Comparison of ENCODE assay signal across 10 cellular contexts in genomic region chr19:49565261-49565660, GRCh38. TPM values are rescaled to one million over a fixed set of nuclear protein-coding genes. Genes with fewer than 3 reads are reported as not detected.
DNase-seq lines count a peak whose midpoint lies in the region; ATAC-seq and TF ChIP-seq lines count a peak whose summit lies in the region.
"Had no signal": no experiment of that assay in that cellular context is flagged by ENCODE, and none has a peak within 500 bp of the region (broad histone marks: within the 10 kb centered on the region; RNA-seq: fewer than 3 reads in every experiment).

No MANE protein-coding gene starts in this region.

- CTCF ChIA-PET in activated naive CD4-positive, alpha-beta T cell treated with anti-CD3 and anti-CD28 coated beads for 36 hours (lab: Charles Lee), result interaction anchor here (0.5 to 2.2 kb wide), 7 partner anchors 11 to 116 kb away, joined by 3 to 10 read pairs (median 5); no protein-coding TSS in a partner anchor
- CTCF ChIA-PET in mammary epithelial cell (lab: Charles Lee; ENCODE audit: low non-redundant PET), result no interaction called here

- peaks cover 81% of the 10 kb centered on the region for H3K4me1 Mint-ChIP-seq in activated naive CD4-positive, alpha-beta T cell treated with anti-CD3 and anti-CD28 coated beads for 36 hours (ENCODE audit: low read depth)
- peaks cover 67% of the 10 kb centered on the region for H3K4me1 Mint-ChIP-seq in activated naive CD8-positive, alpha-beta T cell treated with anti-CD3 and anti-CD28 coated beads, Interleukin-2, amount 10 ng/mL, durations not matched to agents 7 days and 5 days
- H3K4me1 Mint-ChIP-seq in stimulated activated naive CD8-positive, alpha-beta T cell treated with anti-CD3 and anti-CD28 coated beads, Interleukin-15, amount 100 ng/mL, for 72 hours, result peaks cover 96% of the 10 kb centered on the region
- peaks cover 12% of the 10 kb centered on the region for H3K4me1 Mint-ChIP-seq in glutamatergic neuron (ENCODE audit: low read depth, unreplicated experiment)

- H3K27ac ChIP-seq in mammary epithelial cell (ENCODE audit: insufficient read depth, low read depth, low read length), result no peak overlapping the region

- H4K20me1 ChIP-seq in mammary epithelial cell (ENCODE audit: insufficient read depth, low read length), result no peaks in the 10 kb centered on the region

- H3K27ac Mint-ChIP-seq in activated naive CD4-positive, alpha-beta T cell treated with anti-CD3 and anti-CD28 coated beads for 36 hours, result peak overlapping the region; percentile 98
- H3K27ac Mint-ChIP-seq in activated naive CD8-positive, alpha-beta T cell treated with anti-CD3 and anti-CD28 coated beads, Interleukin-2, amount 10 ng/mL, durations not matched to agents 7 days and 5 days, result peak overlapping the region; percentile 59
- peak overlapping the region in 1 of 2 donors; percentile 30 for H3K27ac Mint-ChIP-seq in stimulated activated naive CD8-positive, alpha-beta T cell treated with anti-CD3 and anti-CD28 coated beads, Interleukin-15, amount 100 ng/mL, for 72 hours
- H3K27ac Mint-ChIP-seq in glutamatergic neuron (ENCODE audit: unreplicated experiment), result no peak overlapping the region
- H3K27ac Mint-ChIP-seq: nephron progenitor cell had no signal

- intact Hi-C loops in activated naive CD4-positive, alpha-beta T cell treated with anti-CD3 and anti-CD28 coated beads for 36 hours (cut with micrococcal nuclease), result no loop called here
- intact Hi-C loops in left ventricle myocardium superior (cut with micrococcal nuclease) (no loop called here), mammary epithelial cell (cut with micrococcal nuclease) (no loop called here)

- no peak for DNase-seq in activated naive CD4-positive, alpha-beta T cell treated with anti-CD3 and anti-CD28 coated beads for 36 hours
- no peak for DNase-seq in activated naive CD4-positive, alpha-beta T cell treated with Interleukin-2 at 50 U/mL for 16 hours
- DNase-seq in activated naive CD8-positive, alpha-beta T cell treated with anti-CD3 and anti-CD28 coated beads, Interleukin-2, amount 10 ng/mL, durations not matched to agents 7 days and 5 days, result no peak
- peak; percentile 44 for DNase-seq in left ventricle myocardium superior
- DNase-seq in stimulated activated naive CD8-positive, alpha-beta T cell treated with anti-CD3 and anti-CD28 coated beads, Interleukin-15, amount 100 ng/mL, for 72 hours, result no peak
- no peak for DNase-seq in glutamatergic neuron
- DNase-seq in NCI-H2196 treated with DMSO at 0.1 percent for 48 hours (lab: John Stamatoyannopoulos, UW; ENCODE audit: unreplicated experiment), result no peak
- DNase-seq in mammary epithelial cell, result no peak
- DNase-seq: nephron progenitor cell had no signal

- no peaks in the 10 kb centered on the region for H3K9me3 Mint-ChIP-seq in activated naive CD4-positive, alpha-beta T cell treated with anti-CD3 and anti-CD28 coated beads for 36 hours
- H3K9me3 Mint-ChIP-seq in activated naive CD8-positive, alpha-beta T cell treated with anti-CD3 and anti-CD28 coated beads, Interleukin-2, amount 10 ng/mL, durations not matched to agents 7 days and 5 days, result no peaks in the 10 kb centered on the region
- peaks cover 0 to 9% of the 10 kb centered on the region in 2 donors for H3K9me3 Mint-ChIP-seq in stimulated activated naive CD8-positive, alpha-beta T cell treated with anti-CD3 and anti-CD28 coated beads, Interleukin-15, amount 100 ng/mL, for 72 hours
- peaks cover 4% of the 10 kb centered on the region for H3K9me3 Mint-ChIP-seq in glutamatergic neuron (ENCODE audit: unreplicated experiment)
- H3K9me3 Mint-ChIP-seq: nephron progenitor cell had no signal

- H3K4me3 Mint-ChIP-seq in activated naive CD4-positive, alpha-beta T cell treated with anti-CD3 and anti-CD28 coated beads for 36 hours, result no peak overlapping the region
- peak overlapping the region; percentile 13 for H3K4me3 Mint-ChIP-seq in activated naive CD8-positive, alpha-beta T cell treated with anti-CD3 and anti-CD28 coated beads, Interleukin-2, amount 10 ng/mL, durations not matched to agents 7 days and 5 days
- peak overlapping the region; percentile 13 to 29 for H3K4me3 Mint-ChIP-seq in stimulated activated naive CD8-positive, alpha-beta T cell treated with anti-CD3 and anti-CD28 coated beads, Interleukin-15, amount 100 ng/mL, for 72 hours
- H3K4me3 Mint-ChIP-seq in glutamatergic neuron (ENCODE audit: unreplicated experiment), result no peak overlapping the region
- H3K4me3 Mint-ChIP-seq: nephron progenitor cell had no signal

- no peak overlapping the region for H3K9ac ChIP-seq in mammary epithelial cell (ENCODE audit: insufficient read depth, low read length)

- no peaks in the 10 kb centered on the region for H3K36me3 ChIP-seq in mammary epithelial cell (ENCODE audit: insufficient read depth, low read length)

- no peak overlapping the region for H3K4me2 ChIP-seq in mammary epithelial cell (ENCODE audit: insufficient read depth, low read depth, low read length)

- H3K27me3 ChIP-seq in mammary epithelial cell (ENCODE audit: insufficient read depth, low read length), result no peaks in the 10 kb centered on the region

- no peak overlapping the region for H3K4me3 ChIP-seq in mammary epithelial cell (replicated peaks in 1 of 3; ENCODE audit: insufficient read depth in 1 of 3, low read depth in 2 of 3, low read length in 3 of 3)
- H3K4me3 ChIP-seq: skin epidermis had no signal

- WGBS in mammary epithelial cell (ENCODE audit: low coverage, missing lambda C conversion rate), result 79% methylated on average over 4 of the region's 4 CpGs

- no TSS peak for BruUV-seq in mammary epithelial cell (replicated peaks; lab: Mats Ljungman, UMichigan)

- TF ChIP-seq CTCF in glutamatergic neuron (IDR thresholded peaks at IDR 0.05; ENCODE audit: partially characterized antibody, unreplicated experiment) (no peak), mammary epithelial cell (conservative IDR thresholded peaks at IDR 0.05 in 1 of 2, IDR thresholded peaks at IDR 0.05 in 1 of 2; ENCODE audit: extremely low read depth in 1 of 2, insufficient read depth in 1 of 2, low read depth in 1 of 2, low read length in 2 of 2) (no peak)

- peaks cover 57% of the 10 kb centered on the region for H3K79me2 ChIP-seq in mammary epithelial cell (ENCODE audit: insufficient read depth, low read length)

- in situ Hi-C loops in mammary epithelial cell (cut with MboI; ENCODE audit: low sequenced_read_pairs in 2 of 2), result no loop called here

- ATAC-seq in activated naive CD8-positive, alpha-beta T cell treated with anti-CD3 and anti-CD28 coated beads, Interleukin-2, amount 10 ng/mL, durations not matched to agents 7 days and 5 days (ENCODE audit: low read depth), result no peak
- ATAC-seq in left ventricle myocardium superior, result peak; percentile 70
- ATAC-seq in stimulated activated naive CD8-positive, alpha-beta T cell treated with anti-CD3 and anti-CD28 coated beads, Interleukin-15, amount 100 ng/mL, for 72 hours, result no peak

- peaks cover 3% of the 10 kb centered on the region for H3K4me1 ChIP-seq in mammary epithelial cell (ENCODE audit: insufficient read depth, low read length)

- dilution Hi-C loops in mammary epithelial cell (cut with HindIII; ENCODE audit: low sequenced_read_pairs), result no loop called here

- H2AFZ ChIP-seq in mammary epithelial cell (ENCODE audit: low read depth, low read length), result no peak overlapping the region

- H3K27me3 Mint-ChIP-seq in activated naive CD4-positive, alpha-beta T cell treated with anti-CD3 and anti-CD28 coated beads for 36 hours (ENCODE audit: low read depth), result no peaks in the 10 kb centered on the region
- no peaks in the 10 kb centered on the region for H3K27me3 Mint-ChIP-seq in activated naive CD8-positive, alpha-beta T cell treated with anti-CD3 and anti-CD28 coated beads, Interleukin-2, amount 10 ng/mL, durations not matched to agents 7 days and 5 days
- no peaks in the 10 kb centered on the region for H3K27me3 Mint-ChIP-seq in stimulated activated naive CD8-positive, alpha-beta T cell treated with anti-CD3 and anti-CD28 coated beads, Interleukin-15, amount 100 ng/mL, for 72 hours
- H3K27me3 Mint-ChIP-seq in glutamatergic neuron (ENCODE audit: unreplicated experiment), result peaks cover 3% of the 10 kb centered on the region

- no peaks in the 10 kb centered on the region for H3K9me3 ChIP-seq in mammary epithelial cell (replicated peaks; ENCODE audit: insufficient read depth, low read length)

- H3K36me3 Mint-ChIP-seq in activated naive CD4-positive, alpha-beta T cell treated with anti-CD3 and anti-CD28 coated beads for 36 hours (ENCODE audit: low read depth), result peaks cover 14% of the 10 kb centered on the region
- peaks cover 15% of the 10 kb centered on the region for H3K36me3 Mint-ChIP-seq in activated naive CD8-positive, alpha-beta T cell treated with anti-CD3 and anti-CD28 coated beads, Interleukin-2, amount 10 ng/mL, durations not matched to agents 7 days and 5 days
- H3K36me3 Mint-ChIP-seq in glutamatergic neuron (ENCODE audit: unreplicated experiment), result no peaks in the 10 kb centered on the region

- POLR2A ChIA-PET in activated naive CD8-positive, alpha-beta T cell treated with anti-CD3 and anti-CD28 coated beads, Interleukin-2, amount 10 ng/mL, durations not matched to agents 7 days and 5 days (lab: Charles Lee), result interaction anchor here (0.7 to 1.5 kb wide), 2 partner anchors 15 to 310 kb away, joined by 3 to 4 read pairs; partner anchors contain the start of gene NOSIP

RNA-seq across cellular contexts. Expression of gene NOSIP, which starts 15.1 kb away (rescaled TPM):
- 10 to 100 TPM; 76.4 to 77.4 TPM for total RNA-seq in activated naive CD4-positive, alpha-beta T cell treated with anti-CD3 and anti-CD28 coated beads for 36 hours
- total RNA-seq in activated naive CD8-positive, alpha-beta T cell treated with anti-CD3 and anti-CD28 coated beads, Interleukin-2, amount 10 ng/mL, durations not matched to agents 7 days and 5 days, result 100 to 1,000 TPM; 122 to 125 TPM
- total RNA-seq in left ventricle myocardium superior, result 46.7 TPM
- total RNA-seq in glutamatergic neuron (ENCODE audit: unreplicated experiment), result 94.4 TPM
- total RNA-seq in mammary epithelial cell, result 10 to 100 TPM; 43.6 to 50.7 TPM
- 59.7 TPM for polyA plus RNA-seq in mammary epithelial cell
- polyA minus RNA-seq in mammary epithelial cell, result 20.9 TPM

RNA-seq across cellular contexts. Expression of gene PRRG2, which starts 15.9 kb away (rescaled TPM):
- under 1 TPM; 0.52 TPM for total RNA-seq in activated naive CD4-positive, alpha-beta T cell treated with anti-CD3 and anti-CD28 coated beads for 36 hours
- 1 to 10 TPM; 1.5 to 2.3 TPM for total RNA-seq in activated naive CD8-positive, alpha-beta T cell treated with anti-CD3 and anti-CD28 coated beads, Interleukin-2, amount 10 ng/mL, durations not matched to agents 7 days and 5 days
- total RNA-seq in left ventricle myocardium superior (1.3 TPM), glutamatergic neuron (ENCODE audit: unreplicated experiment) (0.29 TPM), mammary epithelial cell (10 to 100 TPM; 14.3 to 14.7 TPM)
- 7.0 TPM for polyA plus RNA-seq in mammary epithelial cell
- polyA minus RNA-seq in mammary epithelial cell, result not detected

RNA-seq across cellular contexts. Expression of gene PRR12, which starts 25.7 kb away (rescaled TPM):
- 10 to 100 TPM; 16.4 to 16.9 TPM for total RNA-seq in activated naive CD4-positive, alpha-beta T cell treated with anti-CD3 and anti-CD28 coated beads for 36 hours
- total RNA-seq in activated naive CD8-positive, alpha-beta T cell treated with anti-CD3 and anti-CD28 coated beads, Interleukin-2, amount 10 ng/mL, durations not matched to agents 7 days and 5 days, result 10 to 100 TPM; 49.7 TPM
- 15.6 TPM for total RNA-seq in left ventricle myocardium superior
- total RNA-seq in glutamatergic neuron (ENCODE audit: unreplicated experiment), result 39.2 TPM
- total RNA-seq in mammary epithelial cell, result 10 to 100 TPM in 1 of 2 donors, 1 to 10 TPM in 1; 3.5 to 23.0 TPM
- polyA plus RNA-seq in mammary epithelial cell, result 0.91 TPM
- 7.4 TPM for polyA minus RNA-seq in mammary epithelial cell

RNA-seq across cellular contexts. Expression of gene RCN3, which starts 37.5 kb away (rescaled TPM):
- total RNA-seq in activated naive CD4-positive, alpha-beta T cell treated with anti-CD3 and anti-CD28 coated beads for 36 hours, result 1 to 10 TPM; 6.7 to 7.2 TPM
- total RNA-seq in activated naive CD8-positive, alpha-beta T cell treated with anti-CD3 and anti-CD28 coated beads, Interleukin-2, amount 10 ng/mL, durations not matched to agents 7 days and 5 days, result 1 to 10 TPM; 1.6 to 2.4 TPM
- total RNA-seq in left ventricle myocardium superior (8.5 TPM), glutamatergic neuron (ENCODE audit: unreplicated experiment) (2.5 TPM), mammary epithelial cell (under 1 TPM; 0.49 to 0.50 TPM)
- 0.05 TPM for polyA plus RNA-seq in mammary epithelial cell
- not detected for polyA minus RNA-seq in mammary epithelial cell

RNA-seq across cellular contexts. Expression of gene FCGRT, which starts 52.8 kb away (rescaled TPM):
- 10 to 100 TPM; 15.7 to 17.1 TPM for total RNA-seq in activated naive CD4-positive, alpha-beta T cell treated with anti-CD3 and anti-CD28 coated beads for 36 hours
- total RNA-seq in activated naive CD8-positive, alpha-beta T cell treated with anti-CD3 and anti-CD28 coated beads, Interleukin-2, amount 10 ng/mL, durations not matched to agents 7 days and 5 days, result 10 to 100 TPM; 19.8 to 24.4 TPM
- total RNA-seq in left ventricle myocardium superior, result 84.7 TPM
- 8.9 TPM for total RNA-seq in glutamatergic neuron (ENCODE audit: unreplicated experiment)
- 10 to 100 TPM in 1 of 2 donors, 1 to 10 TPM in 1; 2.8 to 19.5 TPM for total RNA-seq in mammary epithelial cell
- polyA plus RNA-seq in mammary epithelial cell, result 2.5 TPM
- not detected for polyA minus RNA-seq in mammary epithelial cell

Comparison
In these comparisons a context has a peak if more than half of its experiments do, and no peak if none do; other contexts are left out.
1. H3K4me3 Mint-ChIP-seq: peak in activated naive CD8-positive, alpha-beta T cell treated with anti-CD3 and anti-CD28 coated beads, Interleukin-2, amount 10 ng/mL, durations not matched to agents 7 days and 5 days (single experiment) and stimulated activated naive CD8-positive, alpha-beta T cell treated with anti-CD3 and anti-CD28 coated beads, Interleukin-15, amount 100 ng/mL, for 72 hours (2 of 2); none in activated naive CD4-positive, alpha-beta T cell treated with anti-CD3 and anti-CD28 coated beads for 36 hours (single experiment) and glutamatergic neuron (single experiment).